In the genomic region with DNA sequence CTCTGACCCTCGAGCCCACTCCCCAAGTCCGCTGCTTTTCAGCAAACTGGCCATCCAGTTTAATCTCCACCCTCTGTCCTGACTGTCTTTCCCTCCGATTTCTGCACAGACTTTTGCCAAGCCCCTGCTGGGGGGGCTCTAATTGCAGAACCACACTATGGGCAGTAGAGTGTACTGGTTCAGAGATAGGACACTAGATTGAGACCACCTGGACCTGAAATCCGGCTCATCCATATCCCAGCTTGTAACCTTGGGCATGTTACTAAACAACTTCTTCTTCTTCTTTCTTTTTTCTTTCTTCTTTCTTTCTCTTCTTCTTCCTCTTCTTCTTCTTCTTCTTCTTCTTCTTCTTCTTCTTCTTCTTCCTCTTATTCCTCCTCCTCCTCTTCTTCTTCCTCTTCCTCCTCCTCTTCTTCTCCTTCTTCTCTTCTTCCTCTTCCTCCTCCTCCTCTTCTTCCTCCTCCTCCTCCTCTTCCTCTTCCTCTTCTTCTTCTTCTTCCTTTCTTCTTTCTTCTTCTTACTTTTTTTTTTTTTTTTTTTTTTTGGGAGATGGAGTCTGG, we compare ENCODE assay signal across 2 cellular contexts.
TF ChIP-seq lines count a peak whose summit lies in the region.

No MANE protein-coding gene starts in this region.

TF ChIP-seq in IMR-90, 13 proteins besides CTCF, POLR2A, EP300 and RAD21:
- TF ChIP-seq, protein P1, sequence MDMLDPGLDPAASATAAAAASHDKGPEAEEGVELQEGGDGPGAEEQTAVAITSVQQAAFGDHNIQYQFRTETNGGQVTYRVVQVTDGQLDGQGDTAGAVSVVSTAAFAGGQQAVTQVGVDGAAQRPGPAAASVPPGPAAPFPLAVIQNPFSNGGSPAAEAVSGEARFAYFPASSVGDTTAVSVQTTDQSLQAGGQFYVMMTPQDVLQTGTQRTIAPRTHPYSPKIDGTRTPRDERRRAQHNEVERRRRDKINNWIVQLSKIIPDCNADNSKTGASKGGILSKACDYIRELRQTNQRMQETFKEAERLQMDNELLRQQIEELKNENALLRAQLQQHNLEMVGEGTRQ (IDR thresholded peaks at IDR 0.05; ENCODE audit: low read depth, low read length) = no peak
- no peak for TF ChIP-seq CEBPB (IDR thresholded peaks at IDR 0.05; ENCODE audit: low read depth, low read length)
- no peak for TF ChIP-seq RCOR1 (IDR thresholded peaks at IDR 0.05; ENCODE audit: insufficient replicate concordance, low read length)
- no peak for TF ChIP-seq SMC3 (IDR thresholded peaks at IDR 0.05; ENCODE audit: low read depth, low read length)
- no peak for TF ChIP-seq FOS (IDR thresholded peaks at IDR 0.05; ENCODE audit: low read depth, low read length)
- TF ChIP-seq CHD1 (IDR thresholded peaks at IDR 0.05; ENCODE audit: low read depth, low read length) = no peak
TF ChIP-seq in IMR-90: peak in this region for 0.

TF ChIP-seq in H1, 55 proteins besides CTCF, POLR2A, EP300 and RAD21:
- TF ChIP-seq CREB1 (IDR thresholded peaks at IDR 0.05) (no peak), BCL11A (IDR thresholded peaks at IDR 0.05; ENCODE audit: low read depth in 2 of 2, low read length in 2 of 2) (no peak), TBP (IDR thresholded peaks at IDR 0.05; ENCODE audit: low read depth, low read length) (no peak), JUND (IDR thresholded peaks at IDR 0.05; ENCODE audit: low read length) (no peak), TCF12 (IDR thresholded peaks at IDR 0.05; ENCODE audit: low read depth, low read length) (no peak), JUN (IDR thresholded peaks at IDR 0.05; ENCODE audit: low read depth, low read length) (no peak)
